ENCODE assay signal across 8 cellular contexts in the genomic region with DNA sequence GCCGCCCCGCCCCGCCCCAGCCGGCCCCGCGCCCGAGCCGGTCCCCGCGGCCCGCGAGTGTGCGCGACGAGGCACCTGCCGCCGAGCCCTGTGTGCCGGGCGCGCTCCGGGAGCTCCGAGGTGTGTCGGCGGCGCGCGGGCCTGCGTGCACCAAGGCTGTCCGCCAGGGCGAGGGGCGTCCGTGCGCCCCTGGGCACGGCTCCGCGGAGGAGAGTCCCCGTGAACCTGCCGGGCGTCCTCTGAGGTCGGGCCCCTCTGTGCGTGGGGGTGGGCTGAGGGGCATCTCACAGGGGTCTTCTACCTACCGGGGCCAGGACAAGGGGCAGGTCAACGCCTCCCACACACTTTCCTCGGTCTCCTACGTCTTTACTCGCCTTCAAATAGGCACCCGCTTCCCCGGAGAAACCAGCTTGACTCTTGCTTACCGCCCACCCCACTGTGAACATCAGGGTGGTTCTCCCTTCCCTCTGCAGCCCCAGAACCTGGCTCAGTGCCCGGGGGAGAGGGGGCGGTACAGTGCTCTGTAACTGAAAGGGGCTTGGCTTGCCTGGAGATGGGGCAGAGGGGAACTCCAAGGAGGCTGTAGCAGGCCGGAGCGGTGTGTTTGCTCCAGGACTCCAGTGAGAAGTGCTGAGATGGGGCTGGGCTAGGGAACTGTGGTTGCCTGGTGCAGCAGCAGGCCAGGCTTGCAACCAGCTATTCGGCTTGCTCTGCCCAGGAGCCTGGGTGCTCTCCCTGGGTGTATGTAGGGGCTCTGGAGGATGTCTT. TPM values are rescaled to one million over a fixed set of nuclear protein-coding genes. Genes with fewer than 3 reads are reported as not detected.
A peak's percentile ranks its signal among the peaks of the same experiment; 100 is the strongest.
DNase-seq lines count a peak whose midpoint lies in the region; ATAC-seq and TF ChIP-seq lines count a peak whose summit lies in the region.

Gene SAMD10 (minus strand): TSS at position 94 of the 768 bp plus-strand sequence. CDS start 175 bp downstream, outside the sequence.

- H3K27me3 Mint-ChIP-seq in activated CD8-positive, alpha-beta T cell treated with anti-CD3 and anti-CD28 coated beads for 36 hours = no peaks in the 10 kb centered on the region
- no peaks in the 10 kb centered on the region for H3K27me3 Mint-ChIP-seq in effector memory CD8-positive, alpha-beta T cell
- no peaks in the 10 kb centered on the region for H3K27me3 Mint-ChIP-seq in naive B cell
- no peaks in the 10 kb centered on the region for H3K27me3 Mint-ChIP-seq in stimulated activated naive CD8-positive, alpha-beta T cell treated with anti-CD3 and anti-CD28 coated beads, Interleukin-15, amount 100 ng/mL, for 72 hours

- CTCF ChIA-PET in activated CD8-positive, alpha-beta T cell treated with anti-CD3 and anti-CD28 coated beads for 36 hours (lab: Charles Lee) = interaction anchor here (0.7 to 4.2 kb wide), 16 partner anchors 11 to 442 kb away, joined by 3 to 88 read pairs (median 4); partner anchors contain the start of genes C20orf204, LKAAEAR1, OPRL1 and PTK6

- TF ChIP-seq CTCF in activated CD8-positive, alpha-beta T cell treated with anti-CD3 and anti-CD28 coated beads for 36 hours (IDR thresholded peaks at IDR 0.05) = peak; percentile 32

- H3K4me3 Mint-ChIP-seq in activated CD8-positive, alpha-beta T cell treated with anti-CD3 and anti-CD28 coated beads for 36 hours = peak within 1 kb of the TSS; percentile 87
- H3K4me3 Mint-ChIP-seq in effector memory CD8-positive, alpha-beta T cell = peak within 1 kb of the TSS; percentile 87 to 88
- H3K4me3 Mint-ChIP-seq in naive B cell = peak within 1 kb of the TSS; percentile 90 to 96 (median 94)
- peak within 1 kb of the TSS; percentile 92 to 97 for H3K4me3 Mint-ChIP-seq in stimulated activated naive CD8-positive, alpha-beta T cell treated with anti-CD3 and anti-CD28 coated beads, Interleukin-15, amount 100 ng/mL, for 72 hours

- H3K36me3 Mint-ChIP-seq in activated CD8-positive, alpha-beta T cell treated with anti-CD3 and anti-CD28 coated beads for 36 hours (ENCODE audit: low read depth) = peaks cover 33% of the 10 kb centered on the region
- H3K36me3 Mint-ChIP-seq in effector memory CD8-positive, alpha-beta T cell (ENCODE audit: insufficient read depth) = peaks cover 46% of the 10 kb centered on the region
- H3K36me3 Mint-ChIP-seq in naive B cell = peaks cover 4 to 28% of the 10 kb centered on the region in 2 donors

- peaks cover 60% of the 10 kb centered on the region for H3K4me1 Mint-ChIP-seq in activated CD8-positive, alpha-beta T cell treated with anti-CD3 and anti-CD28 coated beads for 36 hours (ENCODE audit: low read depth)
- peaks cover 47 to 64% of the 10 kb centered on the region in 2 donors for H3K4me1 Mint-ChIP-seq in effector memory CD8-positive, alpha-beta T cell (ENCODE audit: low read depth in 2 of 2)
- peaks cover 50 to 58% (median 54%) of the 10 kb centered on the region in 3 donors for H3K4me1 Mint-ChIP-seq in naive B cell
- H3K4me1 Mint-ChIP-seq in stimulated activated naive CD8-positive, alpha-beta T cell treated with anti-CD3 and anti-CD28 coated beads, Interleukin-15, amount 100 ng/mL, for 72 hours = peaks cover 73% of the 10 kb centered on the region

- peak within 1 kb of the TSS; percentile 98 for H3K27ac Mint-ChIP-seq in activated CD8-positive, alpha-beta T cell treated with anti-CD3 and anti-CD28 coated beads for 36 hours
- peak within 1 kb of the TSS; percentile 93 for H3K27ac Mint-ChIP-seq in effector memory CD8-positive, alpha-beta T cell
- peak within 1 kb of the TSS; percentile 90 to 96 (median 94) for H3K27ac Mint-ChIP-seq in naive B cell
- peak within 1 kb of the TSS; percentile 96 for H3K27ac Mint-ChIP-seq in stimulated activated naive CD8-positive, alpha-beta T cell treated with anti-CD3 and anti-CD28 coated beads, Interleukin-15, amount 100 ng/mL, for 72 hours

- POLR2A ChIA-PET in activated CD8-positive, alpha-beta T cell treated with anti-CD3 and anti-CD28 coated beads for 36 hours (lab: Charles Lee) = interaction anchor here (0.8 to 4.9 kb wide), 15 partner anchors 9 to 338 kb away, joined by 3 to 51 read pairs (median 3); partner anchors contain the start of genes C20orf204, UCKL1 and ZNF512B

- ATAC-seq in HG02870 (IDR thresholded peaks at IDR 0.05; ENCODE audit: unreplicated experiment) (peak; percentile 26), naive B cell (ENCODE audit: low read depth in 2 of 2) (peak; percentile 53 to 56), HG03457 (IDR thresholded peaks at IDR 0.05; ENCODE audit: unreplicated experiment) (no peak)
- ATAC-seq in activated CD8-positive, alpha-beta T cell treated with anti-CD3 and anti-CD28 coated beads for 36 hours = peak; percentile 63
- ATAC-seq in effector memory CD8-positive, alpha-beta T cell (replicated peaks) = peak; percentile 38
- ATAC-seq in stimulated activated naive CD8-positive, alpha-beta T cell treated with anti-CD3 and anti-CD28 coated beads, Interleukin-15, amount 100 ng/mL, for 72 hours = peak; percentile 75

- intact Hi-C loops in activated CD8-positive, alpha-beta T cell treated with anti-CD3 and anti-CD28 coated beads for 36 hours (cut with micrococcal nuclease) = loop anchor here (10.0 kb wide), 2 partner anchors 55 to 85 kb away; partner anchors contain the start of genes C20orf204 and TCEA2

- peak; percentile 77 for DNase-seq in GF-D8 (lab: John Stamatoyannopoulos, UW)
- DNase-seq in NCI-H510A treated with DMSO at 0.1 percent for 48 hours (lab: John Stamatoyannopoulos, UW) = peak; percentile 40
- DNase-seq in activated CD8-positive, alpha-beta T cell treated with anti-CD3 and anti-CD28 coated beads for 36 hours = peak; percentile 98
- DNase-seq in effector memory CD8-positive, alpha-beta T cell = peak; percentile 58 to 67 (median 62)
- DNase-seq in naive B cell = peak; percentile 66
- peak; percentile 92 to 96 for DNase-seq in stimulated activated naive CD8-positive, alpha-beta T cell treated with anti-CD3 and anti-CD28 coated beads, Interleukin-15, amount 100 ng/mL, for 72 hours

- H3K9me3 Mint-ChIP-seq in activated CD8-positive, alpha-beta T cell treated with anti-CD3 and anti-CD28 coated beads for 36 hours = no peaks in the 10 kb centered on the region
- H3K9me3 Mint-ChIP-seq in effector memory CD8-positive, alpha-beta T cell = no peaks in the 10 kb centered on the region
- no peaks in the 10 kb centered on the region for H3K9me3 Mint-ChIP-seq in naive B cell
- no peaks in the 10 kb centered on the region for H3K9me3 Mint-ChIP-seq in stimulated activated naive CD8-positive, alpha-beta T cell treated with anti-CD3 and anti-CD28 coated beads, Interleukin-15, amount 100 ng/mL, for 72 hours

RNA-seq across cellular contexts. Expression of gene SAMD10, which starts in this region (rescaled TPM):
- total RNA-seq in activated CD8-positive, alpha-beta T cell treated with anti-CD3 and anti-CD28 coated beads for 36 hours = 10 to 100 TPM; 17.4 to 17.5 TPM
- 1 to 10 TPM; 2.0 to 7.1 (median 5.8) TPM for polyA plus RNA-seq in naive B cell (ENCODE audit: low read depth in 6 of 6)

Comparison
In these comparisons a context has a peak if more than half of its experiments do, and no peak if none do; other contexts are left out.
1. DNase-seq: peak in every context shown above with its lines; median percentile 98 in activated CD8-positive, alpha-beta T cell treated with anti-CD3 and anti-CD28 coated beads for 36 hours; 94 in stimulated activated naive CD8-positive, alpha-beta T cell treated with anti-CD3 and anti-CD28 coated beads, Interleukin-15, amount 100 ng/mL, for 72 hours; 77 in GF-D8; 66 in naive B cell; 62 in effector memory CD8-positive, alpha-beta T cell; 40 in NCI-H510A treated with DMSO at 0.1 percent for 48 hours.